ENCODE assay signal across 26 cellular contexts in the genomic region with DNA sequence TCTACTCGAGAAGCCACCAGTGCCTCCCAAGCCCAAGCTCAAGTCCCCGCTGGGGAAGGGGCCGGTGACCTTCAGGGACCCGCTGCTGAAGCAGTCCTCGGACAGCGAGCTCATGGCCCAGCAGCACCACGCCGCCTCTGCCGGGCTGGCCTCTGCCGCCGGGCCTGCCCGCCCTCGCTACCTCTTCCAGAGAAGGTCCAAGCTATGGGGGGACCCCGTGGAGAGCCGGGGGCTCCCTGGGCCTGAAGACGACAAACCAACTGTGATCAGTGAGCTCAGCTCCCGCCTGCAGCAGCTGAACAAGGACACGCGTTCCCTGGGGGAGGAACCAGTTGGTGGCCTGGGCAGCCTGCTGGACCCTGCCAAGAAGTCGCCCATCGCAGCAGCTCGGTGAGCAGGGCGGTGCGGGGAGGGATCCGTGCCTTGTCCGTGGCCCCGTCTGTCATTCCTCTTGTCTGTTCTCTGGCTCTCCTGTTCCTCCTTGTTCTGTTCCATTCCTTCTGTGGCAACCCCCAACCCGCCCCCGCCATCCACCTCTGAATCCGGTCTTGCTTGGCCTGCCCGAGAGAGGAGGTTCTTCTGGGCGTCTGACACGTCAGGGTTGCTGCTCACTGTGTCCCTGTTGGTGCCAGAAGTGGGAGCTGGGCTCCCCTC. TPM values are rescaled to one million over a fixed set of nuclear protein-coding genes. Genes with fewer than 3 reads are reported as not detected.
DNase-seq lines count a peak whose midpoint lies in the region; ATAC-seq, FAIRE-seq and TF ChIP-seq lines count a peak whose summit lies in the region.
"Had no signal": no experiment of that assay in that cellular context is flagged by ENCODE, and none has a peak within 500 bp of the region (broad histone marks: within the 10 kb centered on the region; RNA-seq: fewer than 3 reads in every experiment).

No MANE protein-coding gene starts in this region.

- H3K79me2 ChIP-seq in endothelial cell of umbilical vein (ENCODE audit: control insufficient read depth, insufficient read depth, low read length), result peaks cover 62% of the 10 kb centered on the region

- H3K9me3 ChIP-seq in right cardiac atrium (ENCODE audit: control insufficient read depth, low read length), result no peaks in the 10 kb centered on the region
- H3K9me3 ChIP-seq in endothelial cell of umbilical vein (replicated peaks; ENCODE audit: control insufficient read depth, insufficient read depth, low read length), result no peaks in the 10 kb centered on the region
- H3K9me3 ChIP-seq: BE2C had no signal

- peak; percentile 12 to 52 (median 40) for DNase-seq in right cardiac atrium
- DNase-seq in left cardiac atrium, result no peak
- no peak for DNase-seq in endothelial cell of umbilical vein (ENCODE audit: low read depth, low spot score)
- no peak for DNase-seq in osteocyte (ENCODE audit: extremely low spot score, unreplicated experiment)
- no peak for DNase-seq in GM19240 (ENCODE audit: insufficient read length, low spot score)
- DNase-seq in stimulated activated CD4-positive, alpha-beta T cell treated with anti-CD3 and anti-CD28 coated beads, Interleukin-4, amount 100 ng/mL, for 4 hours, result no peak
- no peak for DNase-seq in DMS79 treated with DMSO at 0.1 percent for 48 hours (lab: John Stamatoyannopoulos, UW)
- DNase-seq: 8988T; ACHN; BE2C; CD8-positive, alpha-beta memory T cell; DMS 273 treated with DMSO at 0.1 percent for 48 hours; DMS79; HCEC 1CT; NCI-H1048; NCI-H1417; NCI-H1694; NCI-H2029 treated with DMSO at 0.1 percent for 48 hours; NCI-H2227 treated with DMSO at 0.1 percent for 48 hours; NCI-H526 treated with DMSO at 0.1 percent for 48 hours; Right ventricle myocardium superior; RPMI8226 had no signal

- H3K4me3 ChIP-seq in right cardiac atrium (ENCODE audit: low read length) (no peak overlapping the region), endothelial cell of umbilical vein (replicated peaks in 1 of 3; ENCODE audit: insufficient read depth in 1 of 3, low read depth in 1 of 3, low read length in 3 of 3) (no peak overlapping the region)

- no peak overlapping the region for H3K9ac ChIP-seq in endothelial cell of umbilical vein (replicated peaks; ENCODE audit: extremely low read depth, insufficient read depth, low read length)

- no peak overlapping the region for H2AFZ ChIP-seq in endothelial cell of umbilical vein (ENCODE audit: low read depth, low read length)

- H3K4me1 Mint-ChIP-seq in osteocyte (ENCODE audit: unreplicated experiment), result no peaks in the 10 kb centered on the region
- H3K4me1 Mint-ChIP-seq: CD14-positive monocyte; CD8-positive, alpha-beta memory T cell had no signal

- peaks cover 16% of the 10 kb centered on the region for H3K27me3 Mint-ChIP-seq in osteocyte (ENCODE audit: unreplicated experiment)

- peaks cover 7% of the 10 kb centered on the region for H4K20me1 ChIP-seq in endothelial cell of umbilical vein (replicated peaks; ENCODE audit: control insufficient read depth, extremely low read depth, insufficient read depth, low read length)

- no peak overlapping the region for H3K27ac ChIP-seq in right cardiac atrium (ENCODE audit: low read length)
- no peak overlapping the region for H3K27ac ChIP-seq in endothelial cell of umbilical vein (ENCODE audit: insufficient read depth, low read depth, low read length)

- dilution Hi-C loops in endothelial cell of umbilical vein (cut with MboI; ENCODE audit: extremely low pct_ligation_motif_present, low sequenced_read_pairs), result no loop called here

- H3K4me1 ChIP-seq in right cardiac atrium (ENCODE audit: control insufficient read depth, insufficient read depth, low read length) (no peaks in the 10 kb centered on the region), endothelial cell of umbilical vein (ENCODE audit: control insufficient read depth, extremely low read depth, insufficient read depth, low read length) (no peaks in the 10 kb centered on the region)
- H3K4me1 ChIP-seq: BE2C had no signal

- FAIRE-seq in endothelial cell of umbilical vein (lab: Jason Lieb, UNC), result no peak
- FAIRE-seq: GM12892, H1 had no signal

- no TSS peak for BruUV-seq in endothelial cell of umbilical vein (replicated peaks; lab: Mats Ljungman, UMichigan)

- ATAC-seq in right cardiac atrium, result no peak
- no peak for ATAC-seq in left cardiac atrium

- TF ChIP-seq POLR2A in endothelial cell of umbilical vein (IDR thresholded peaks at IDR 0.05; ENCODE audit: low read depth, low read length), result no peak

- POLR2A ChIA-PET in endothelial cell of umbilical vein (lab: Charles Lee), result no interaction called here

- H3K9me1 ChIP-seq in endothelial cell of umbilical vein (replicated peaks; ENCODE audit: control insufficient read depth, extremely low read depth, insufficient read depth, low read length), result no peaks in the 10 kb centered on the region

- no peak overlapping the region for H3K27ac Mint-ChIP-seq in osteocyte (ENCODE audit: unreplicated experiment)
- H3K27ac Mint-ChIP-seq: CD14-positive monocyte; CD8-positive, alpha-beta memory T cell had no signal

- H3K27me3 ChIP-seq in right cardiac atrium (ENCODE audit: control insufficient read depth, insufficient read depth) (no peaks in the 10 kb centered on the region), endothelial cell of umbilical vein (ENCODE audit: control insufficient read depth in 2 of 2, insufficient read depth in 2 of 2, low read length in 2 of 2) (no peaks in the 10 kb centered on the region)

- CTCF ChIA-PET in endothelial cell of umbilical vein (lab: Charles Lee), result interaction anchor here (0.6 to 1.1 kb wide), 2 partner anchors 10 to 53 kb away, joined by 3 to 4 read pairs; no protein-coding TSS in a partner anchor

- no peak overlapping the region for H3K4me2 ChIP-seq in endothelial cell of umbilical vein (ENCODE audit: insufficient read depth, low read length)

- WGBS in right cardiac atrium, result 91% methylated on average over 33 of the region's 33 CpGs

- H3K9me3 Mint-ChIP-seq in osteocyte (ENCODE audit: unreplicated experiment), result no peaks in the 10 kb centered on the region
- H3K9me3 Mint-ChIP-seq: CD8-positive, alpha-beta memory T cell had no signal

- no peak for TF ChIP-seq CTCF in endothelial cell of umbilical vein (IDR thresholded peaks at IDR 0.05; ENCODE audit: extremely low read depth in 1 of 2, insufficient read depth in 1 of 2, low read depth in 1 of 2, low read length in 2 of 2)
- TF ChIP-seq CTCF in osteocyte (IDR thresholded peaks at IDR 0.05), result no peak

- peaks cover 2% of the 10 kb centered on the region for H3K36me3 Mint-ChIP-seq in osteocyte (ENCODE audit: unreplicated experiment)
- H3K36me3 Mint-ChIP-seq: CD14-positive monocyte; CD8-positive, alpha-beta memory T cell had no signal

- peak overlapping the region; percentile 45 for H3K4me3 Mint-ChIP-seq in osteocyte (ENCODE audit: unreplicated experiment)
- H3K4me3 Mint-ChIP-seq: CD14-positive monocyte; CD8-positive, alpha-beta memory T cell had no signal

- intact Hi-C loops in right cardiac atrium (cut with DNase I) (no loop called here), left cardiac atrium (cut with DNase I) (no loop called here), endothelial cell of umbilical vein (cut with micrococcal nuclease) (no loop called here)

- H3K36me3 ChIP-seq in endothelial cell of umbilical vein (ENCODE audit: control insufficient read depth in 2 of 2, extremely low read depth in 1 of 2, insufficient read depth in 2 of 2, low read length in 2 of 2), result peaks cover 49 to 80% of the 10 kb centered on the region in 2 experiments
- H3K36me3 ChIP-seq: BE2C had no signal

TF ChIP-seq in endothelial cell of umbilical vein, 7 proteins besides CTCF, POLR2A, EP300 and RAD21:
- peak; percentile 14 for TF ChIP-seq POLR2AphosphoS5 (IDR thresholded peaks at IDR 0.05; ENCODE audit: insufficient read depth, low read depth, low read length)
- TF ChIP-seq, protein P1, sequence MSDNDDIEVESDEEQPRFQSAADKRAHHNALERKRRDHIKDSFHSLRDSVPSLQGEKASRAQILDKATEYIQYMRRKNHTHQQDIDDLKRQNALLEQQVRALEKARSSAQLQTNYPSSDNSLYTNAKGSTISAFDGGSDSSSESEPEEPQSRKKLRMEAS (IDR thresholded peaks at IDR 0.05; ENCODE audit: insufficient read depth, insufficient read length), result no peak

RNA-seq across cellular contexts. Expression of gene ACR, which starts 15.8 kb away (rescaled TPM):
- total RNA-seq in right cardiac atrium, result 1 to 10 TPM in 1 of 4 donors, under 1 TPM in 3; 0.38 to 1.2 (median 0.72) TPM
- 0.41 TPM for polyA plus RNA-seq in right cardiac atrium
- total RNA-seq in left cardiac atrium, result 1 to 10 TPM in 1 of 2 donors, not detected in 1; 1.5 TPM
- total RNA-seq in endothelial cell of umbilical vein, result 4.1 and 4.9 TPM in 2 replicates
- polyA plus RNA-seq in endothelial cell of umbilical vein, result 0.43 and 0.91 TPM in 2 replicates
- polyA plus RNA-seq in endothelial cell of umbilical vein (2011; cell fraction: cytosol; rRNA removed), result 0.21 and 0.25 TPM in 2 replicates
- polyA plus RNA-seq in endothelial cell of umbilical vein (2011; cell fraction: nucleus; rRNA removed), result 4.4 and 4.5 TPM in 2 replicates
- 0.60 and 0.82 TPM in 2 replicates for polyA plus RNA-seq in endothelial cell of umbilical vein (2012)
- 1.1 and 3.4 TPM in 2 replicates for polyA minus RNA-seq in endothelial cell of umbilical vein
- polyA minus RNA-seq in endothelial cell of umbilical vein (2011; cell fraction: cytosol; rRNA and poly(A)+ RNA removed), result not detected
- 2.6 and 4.5 TPM in 2 replicates for polyA minus RNA-seq in endothelial cell of umbilical vein (2011; cell fraction: nucleus; rRNA and poly(A)+ RNA removed)
- not detected in 2 replicates for total RNA-seq in osteocyte
- total RNA-seq: CD8-positive, alpha-beta memory T cell; NCI-H460 had no signal
- polyA plus RNA-seq: CD14-positive monocyte; CD8-positive, alpha-beta memory T cell; H1 had no signal

RNA-seq across cellular contexts. Expression of gene SHANK3, which starts 49.6 kb away (rescaled TPM):
- total RNA-seq in right cardiac atrium, result 10 to 100 TPM; 18.7 to 28.9 (median 27.0) TPM
- polyA plus RNA-seq in right cardiac atrium, result 20.1 TPM
- total RNA-seq in left cardiac atrium, result 10 to 100 TPM; 19.5 to 34.1 TPM
- 137 and 158 TPM in 2 replicates for total RNA-seq in endothelial cell of umbilical vein
- 26.1 and 29.7 TPM in 2 replicates for polyA plus RNA-seq in endothelial cell of umbilical vein
- 11.8 and 19.1 TPM in 2 replicates for polyA plus RNA-seq in endothelial cell of umbilical vein (2011; cell fraction: cytosol; rRNA removed)
- 180 and 181 TPM in 2 replicates for polyA plus RNA-seq in endothelial cell of umbilical vein (2011; cell fraction: nucleus; rRNA removed)
- 37.4 and 44.9 TPM in 2 replicates for polyA plus RNA-seq in endothelial cell of umbilical vein (2012)
- polyA minus RNA-seq in endothelial cell of umbilical vein, result 21.8 and 32.5 TPM in 2 replicates
- not detected for polyA minus RNA-seq in endothelial cell of umbilical vein (2011; cell fraction: cytosol; rRNA and poly(A)+ RNA removed)
- polyA minus RNA-seq in endothelial cell of umbilical vein (2011; cell fraction: nucleus; rRNA and poly(A)+ RNA removed), result 55.9 and 115 TPM in 2 replicates
- 4.7 and 4.8 TPM in 2 replicates for total RNA-seq in osteocyte
- polyA plus RNA-seq: CD14-positive monocyte; CD8-positive, alpha-beta memory T cell had no signal

Comparison
In these comparisons a context has a peak if more than half of its experiments do, and no peak if none do; other contexts are left out.
1. DNase-seq: peak in right cardiac atrium (3 of 3); none in left cardiac atrium (single experiment), endothelial cell of umbilical vein (single experiment), osteocyte (single experiment), GM19240 (single experiment), stimulated activated CD4-positive, alpha-beta T cell treated with anti-CD3 and anti-CD28 coated beads, Interleukin-4, amount 100 ng/mL, for 4 hours (0 of 2) and DMS79 treated with DMSO at 0.1 percent for 48 hours (single experiment).